21 cellular contexts compared by ENCODE assay signal in genomic region chr11:18001191-18001590, GRCh38. TPM values are rescaled to one million over a fixed set of nuclear protein-coding genes. Genes with fewer than 3 reads are reported as not detected.
"Had no signal": no experiment of that assay in that cellular context is flagged by ENCODE, and none has a peak within 500 bp of the region (broad histone marks: within the 10 kb centered on the region; RNA-seq: fewer than 3 reads in every experiment).

No MANE protein-coding gene starts in this region.

- H3K27ac ChIP-seq: dorsolateral prefrontal cortex, foreskin keratinocyte, heart right ventricle, transverse colon had no signal

- H3K27ac Mint-ChIP-seq: activated CD8-positive, alpha-beta memory T cell treated with anti-CD3 and anti-CD28 coated beads, Interleukin-2, amount 10 ng/mL, durations not matched to agents 7 days and 5 days; activated naive CD8-positive, alpha-beta T cell treated with anti-CD3 and anti-CD28 coated beads for 36 hours; activated T-cell treated with anti-CD3 and anti-CD28 coated beads, Interleukin-2, amount 50 U/mL, for 24 hours; progenitor cell of endocrine pancreas had no signal

- DNase-seq: activated CD4-positive, alpha-beta T cell treated with anti-CD3 and anti-CD28 coated beads, Interleukin-2, amount 50 U/mL, for 4 hours; activated CD4-positive, CD25-positive, alpha-beta regulatory T cell treated with anti-CD3 and anti-CD28 coated beads, Interleukin-2, amount 50 U/mL, for 72 hours; activated CD8-positive, alpha-beta memory T cell treated with anti-CD3 and anti-CD28 coated beads, Interleukin-2, amount 10 ng/mL, durations not matched to agents 7 days and 5 days; activated effector memory CD4-positive, alpha-beta T cell treated with anti-CD3 and anti-CD28 coated beads, Interleukin-2, amount 50 U/mL, for 16 hours; activated naive CD8-positive, alpha-beta T cell treated with anti-CD3 and anti-CD28 coated beads for 36 hours; activated T-cell treated with anti-CD3 and anti-CD28 coated beads, Interleukin-2, amount 50 U/mL, for 24 hours; anterior cingulate cortex; dorsolateral prefrontal cortex; foreskin keratinocyte; heart right ventricle; kidney; left ventricle myocardium superior; mesenchymal stem cell; occipital lobe; stimulated activated CD4-positive, alpha-beta T cell treated with anti-CD3 and anti-CD28 coated beads, Interleukin-12 subunit alpha, Interleukin-12 subunit beta, amount 100 ng/mL, for 4 hours; stimulated activated naive CD4-positive, alpha-beta T cell; substantia nigra; transverse colon had no signal

- H3K9me3 ChIP-seq: heart right ventricle, transverse colon had no signal

- H3K4me1 ChIP-seq: foreskin keratinocyte, heart right ventricle, transverse colon had no signal

- H3K4me3 Mint-ChIP-seq: activated CD8-positive, alpha-beta memory T cell treated with anti-CD3 and anti-CD28 coated beads, Interleukin-2, amount 10 ng/mL, durations not matched to agents 7 days and 5 days; activated naive CD8-positive, alpha-beta T cell treated with anti-CD3 and anti-CD28 coated beads for 36 hours; activated T-cell treated with anti-CD3 and anti-CD28 coated beads, Interleukin-2, amount 50 U/mL, for 24 hours; nephron had no signal

- ATAC-seq: activated CD8-positive, alpha-beta memory T cell treated with anti-CD3 and anti-CD28 coated beads, Interleukin-2, amount 10 ng/mL, durations not matched to agents 7 days and 5 days; foreskin keratinocyte; heart right ventricle; left ventricle myocardium superior; sciatic nerve had no signal

- H3K9me3 Mint-ChIP-seq: activated naive CD8-positive, alpha-beta T cell treated with anti-CD3 and anti-CD28 coated beads for 36 hours; activated T-cell treated with anti-CD3 and anti-CD28 coated beads, Interleukin-2, amount 50 U/mL, for 24 hours; nephron had no signal

- H3K27me3 ChIP-seq: dorsolateral prefrontal cortex, foreskin keratinocyte, heart right ventricle, transverse colon had no signal

- H3K4me1 Mint-ChIP-seq: activated CD8-positive, alpha-beta memory T cell treated with anti-CD3 and anti-CD28 coated beads, Interleukin-2, amount 10 ng/mL, durations not matched to agents 7 days and 5 days; activated naive CD8-positive, alpha-beta T cell treated with anti-CD3 and anti-CD28 coated beads for 36 hours; nephron had no signal

- H3K4me3 ChIP-seq: dorsolateral prefrontal cortex, heart right ventricle, transverse colon had no signal

- H3K27me3 Mint-ChIP-seq: activated CD8-positive, alpha-beta memory T cell treated with anti-CD3 and anti-CD28 coated beads, Interleukin-2, amount 10 ng/mL, durations not matched to agents 7 days and 5 days; activated naive CD8-positive, alpha-beta T cell treated with anti-CD3 and anti-CD28 coated beads for 36 hours; activated T-cell treated with anti-CD3 and anti-CD28 coated beads, Interleukin-2, amount 50 U/mL, for 24 hours; progenitor cell of endocrine pancreas had no signal

RNA-seq across cellular contexts. Expression of gene TPH1, which starts 44.9 kb away (rescaled TPM):
- total RNA-seq: left ventricle myocardium superior had no signal
